10 cellular contexts compared by ENCODE assay signal in genomic region chr22:50641696-50642607, GRCh38. TPM values are rescaled to one million over a fixed set of nuclear protein-coding genes. Genes with fewer than 3 reads are reported as not detected.
DNase-seq lines count a peak whose midpoint lies in the region; ATAC-seq lines count a peak whose summit lies in the region.
"Had no signal": no experiment of that assay in that cellular context is flagged by ENCODE, and none has a peak within 500 bp of the region (broad histone marks: within the 10 kb centered on the region; RNA-seq: fewer than 3 reads in every experiment).

No MANE protein-coding gene starts in this region.

- ATAC-seq in left ventricle myocardium superior (peak; percentile 78), GM19452 (IDR thresholded peaks at IDR 0.05; ENCODE audit: unreplicated experiment) (no peak)
- ATAC-seq: T-helper 17 cell had no signal

- H3K9ac ChIP-seq in adipocyte (ENCODE audit: low read length): no peak overlapping the region

- H3K9me3 ChIP-seq in adipocyte (ENCODE audit: control insufficient read depth, low read length): no peaks in the 10 kb centered on the region

- H3K4me3 ChIP-seq in adipocyte (ENCODE audit: low read length): no peak overlapping the region

- H3K4me1 ChIP-seq in adipocyte (ENCODE audit: control insufficient read depth, insufficient read depth, low read length): peaks cover 17% of the 10 kb centered on the region

- intact Hi-C loops in left ventricle myocardium superior (cut with micrococcal nuclease): no loop called here
- intact Hi-C loops in posterior cingulate gyrus (cut with DNase I): no loop called here

- H3K36me3 ChIP-seq in adipocyte (ENCODE audit: control insufficient read depth, insufficient read depth, low read length, severe bottlenecking): no peaks in the 10 kb centered on the region

- DNase-seq in GM03348 (ENCODE audit: low spot score): peak; percentile 40
- DNase-seq in adipocyte (ENCODE audit: low read depth): peak; percentile 52
- DNase-seq in left ventricle myocardium superior: peak; percentile 43
- peak in 8 of 10 donors; percentile 29 to 90 (median 44) for DNase-seq in posterior cingulate gyrus
- DNase-seq in DMS53 treated with DMSO at 0.1 percent for 48 hours (lab: John Stamatoyannopoulos, UW; ENCODE audit: unreplicated experiment): no peak
- no peak for DNase-seq in SHP77 treated with DMSO at 0.1 percent for 48 hours (lab: John Stamatoyannopoulos, UW)
- DNase-seq in NCI-H510A treated with DMSO at 0.1 percent for 48 hours (lab: John Stamatoyannopoulos, UW): no peak
- DNase-seq: effector CD4-positive, alpha-beta T cell; T-helper 17 cell had no signal

- H3K27me3 ChIP-seq in adipocyte (replicated peaks; ENCODE audit: control insufficient read depth, insufficient read depth, low read length): peaks cover 40% of the 10 kb centered on the region

RNA-seq across cellular contexts. Expression of gene ARSA, which starts 14.0 kb away (rescaled TPM):
- 22.2 TPM for total RNA-seq in left ventricle myocardium superior

RNA-seq across cellular contexts. Expression of gene SHANK3, which starts 30.7 kb away (rescaled TPM):
- 22.9 TPM for total RNA-seq in left ventricle myocardium superior

RNA-seq across cellular contexts. Expression of gene MAPK8IP2, which starts 41.4 kb away (rescaled TPM):
- 0.57 TPM for total RNA-seq in left ventricle myocardium superior

RNA-seq across cellular contexts. Expression of gene CHKB, which starts 59.3 kb away (rescaled TPM):
- 42.7 TPM for total RNA-seq in left ventricle myocardium superior

Comparison
In these comparisons a context has a peak if more than half of its experiments do, and no peak if none do; other contexts are left out.
1. DNase-seq: peak in GM03348 (single experiment), adipocyte (single experiment), left ventricle myocardium superior (single experiment) and posterior cingulate gyrus (8 of 10); none in DMS53 treated with DMSO at 0.1 percent for 48 hours (single experiment), SHP77 treated with DMSO at 0.1 percent for 48 hours (single experiment) and NCI-H510A treated with DMSO at 0.1 percent for 48 hours (single experiment).